Comparison of ENCODE assay signal across 18 cellular contexts in the genomic region with DNA sequence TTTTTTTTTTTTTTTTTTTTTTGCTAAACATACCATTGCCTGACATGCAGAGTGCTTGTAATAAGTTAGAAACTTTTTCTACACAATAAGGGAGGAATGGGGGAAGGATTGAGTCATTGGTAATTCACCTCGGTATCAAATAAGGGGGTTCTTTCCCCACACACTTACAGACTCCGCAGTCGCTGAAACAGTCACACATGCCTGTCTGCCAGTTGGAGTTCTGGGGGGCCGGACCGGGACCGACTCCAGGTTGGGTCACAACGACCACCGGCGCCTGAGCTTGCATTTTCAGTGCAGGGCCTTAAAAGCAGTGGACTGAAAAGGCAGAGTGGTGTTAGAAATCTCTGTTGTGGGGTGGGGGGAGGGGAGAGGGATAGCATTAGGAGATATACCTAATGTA. TPM values are rescaled to one million over a fixed set of nuclear protein-coding genes. Genes with fewer than 3 reads are reported as not detected.
DNase-seq lines count a peak whose midpoint lies in the region.
"Had no signal": no experiment of that assay in that cellular context is flagged by ENCODE, and none has a peak within 500 bp of the region (broad histone marks: within the 10 kb centered on the region; RNA-seq: fewer than 3 reads in every experiment).

No MANE protein-coding gene starts in this region.

- peak overlapping the region; percentile 32 for H3K4me3 ChIP-seq in CD8-positive, alpha-beta memory T cell (ENCODE audit: low read length)
- H3K4me3 ChIP-seq: hepatocyte, sigmoid colon had no signal

- peak overlapping the region in 5 of 8 donors; percentile 9 to 92 (median 79) for H3K27ac Mint-ChIP-seq in CD8-positive, alpha-beta memory T cell
- no peak overlapping the region for H3K27ac Mint-ChIP-seq in activated CD4-positive, alpha-beta T cell treated with anti-CD3 and anti-CD28 coated beads, Interleukin-2, amount 10 ng/mL, durations not matched to agents 7 days and 5 days
- H3K27ac Mint-ChIP-seq in activated naive CD8-positive, alpha-beta T cell = peak overlapping the region; percentile 96
- H3K27ac Mint-ChIP-seq: brain, HFFc6 had no signal

- no peaks in the 10 kb centered on the region for H3K9me3 Mint-ChIP-seq in CD8-positive, alpha-beta memory T cell
- no peaks in the 10 kb centered on the region for H3K9me3 Mint-ChIP-seq in activated CD4-positive, alpha-beta T cell treated with anti-CD3 and anti-CD28 coated beads, Interleukin-2, amount 10 ng/mL, durations not matched to agents 7 days and 5 days
- no peaks in the 10 kb centered on the region for H3K9me3 Mint-ChIP-seq in activated naive CD8-positive, alpha-beta T cell (ENCODE audit: low read depth)
- H3K9me3 Mint-ChIP-seq: activated T-helper 2 cell treated with anti-CD3 and anti-CD28 coated beads, Interferon-gamma antibody, Interleukin-2, Interleukin-4, amounts not matched to agents 10 μg/mL and 5 μg/mL and 100 μg/mL, durations not matched to agents 14 hours and 24 hours and 36 hours; brain; HFFc6 had no signal

- peaks cover 46% of the 10 kb centered on the region for H3K4me1 ChIP-seq in CD8-positive, alpha-beta memory T cell (ENCODE audit: insufficient read depth, low read length)

- peaks cover 47 to 76% (median 71%) of the 10 kb centered on the region in 3 donors for H3K4me1 Mint-ChIP-seq in CD8-positive, alpha-beta memory T cell
- peaks cover 61% of the 10 kb centered on the region for H3K4me1 Mint-ChIP-seq in activated CD4-positive, alpha-beta T cell treated with anti-CD3 and anti-CD28 coated beads, Interleukin-2, amount 10 ng/mL, durations not matched to agents 7 days and 5 days
- peaks cover 56% of the 10 kb centered on the region for H3K4me1 Mint-ChIP-seq in activated naive CD8-positive, alpha-beta T cell (ENCODE audit: low read depth)

- peaks cover 0 to 6% of the 10 kb centered on the region in 2 donors for H3K27me3 Mint-ChIP-seq in CD8-positive, alpha-beta memory T cell
- H3K27me3 Mint-ChIP-seq in activated CD4-positive, alpha-beta T cell treated with anti-CD3 and anti-CD28 coated beads, Interleukin-2, amount 10 ng/mL, durations not matched to agents 7 days and 5 days = no peaks in the 10 kb centered on the region
- no peaks in the 10 kb centered on the region for H3K27me3 Mint-ChIP-seq in activated naive CD8-positive, alpha-beta T cell

- H3K9me3 ChIP-seq in CD8-positive, alpha-beta memory T cell (ENCODE audit: low read length) = no peaks in the 10 kb centered on the region
- H3K9me3 ChIP-seq: sigmoid colon had no signal

- CTCF ChIA-PET in CD8-positive, alpha-beta memory T cell (lab: Charles Lee) = interaction anchor here (0.8 to 1.6 kb wide), 3 partner anchors 33 to 110 kb away, joined by 3 to 4 read pairs (median 3); no protein-coding TSS in a partner anchor
- CTCF ChIA-PET in activated CD4-positive, alpha-beta T cell treated with anti-CD3 and anti-CD28 coated beads, Interleukin-2, amount 10 ng/mL, durations not matched to agents 7 days and 5 days (lab: Charles Lee) = interaction anchor here (0.5 to 0.8 kb wide), 6 partner anchors 10 to 173 kb away, joined by 3 to 6 read pairs (median 4); no protein-coding TSS in a partner anchor

- POLR2A ChIA-PET in CD8-positive, alpha-beta memory T cell (lab: Charles Lee) = interaction anchor here (0.6 to 1.2 kb wide), 3 partner anchors 111 to 1382 kb away, joined by 4 to 5 read pairs (median 4); no protein-coding TSS in a partner anchor
- POLR2A ChIA-PET in activated CD4-positive, alpha-beta T cell treated with anti-CD3 and anti-CD28 coated beads, Interleukin-2, amount 10 ng/mL, durations not matched to agents 7 days and 5 days (lab: Charles Lee) = no interaction called here

- no peak overlapping the region for H3K27ac ChIP-seq in CD8-positive, alpha-beta memory T cell (ENCODE audit: low read depth, low read length)
- H3K27ac ChIP-seq: hepatocyte, sigmoid colon had no signal

- H3K36me3 Mint-ChIP-seq in CD8-positive, alpha-beta memory T cell = peaks cover 6 to 57% (median 17%) of the 10 kb centered on the region in 3 donors
- peaks cover 85% of the 10 kb centered on the region for H3K36me3 Mint-ChIP-seq in activated CD4-positive, alpha-beta T cell treated with anti-CD3 and anti-CD28 coated beads, Interleukin-2, amount 10 ng/mL, durations not matched to agents 7 days and 5 days (ENCODE audit: low read depth)
- peaks cover 15% of the 10 kb centered on the region for H3K36me3 Mint-ChIP-seq in activated naive CD8-positive, alpha-beta T cell
- H3K36me3 Mint-ChIP-seq: brain had no signal

- H3K27me3 ChIP-seq in CD8-positive, alpha-beta memory T cell (ENCODE audit: insufficient read depth, low read length, poor library complexity, severe bottlenecking) = no peaks in the 10 kb centered on the region
- H3K27me3 ChIP-seq: hepatocyte, sigmoid colon had no signal

- DNase-seq in CD8-positive, alpha-beta memory T cell = peak in 3 of 5 donors; percentile 7 to 34 (median 19)
- no peak for DNase-seq in activated CD4-positive, alpha-beta T cell treated with anti-CD3 and anti-CD28 coated beads, Interleukin-2, amount 10 ng/mL, durations not matched to agents 7 days and 5 days
- peak; percentile 36 for DNase-seq in stimulated activated CD4-positive, alpha-beta T cell treated with anti-CD3 and anti-CD28 coated beads, Interleukin-1b, Interleukin-23, amount 100 ng/mL, for 48 hours
- DNase-seq in NOMO-1 treated with DMSO at 0.1 percent for 48 hours (lab: John Stamatoyannopoulos, UW; ENCODE audit: unreplicated experiment) = no peak
- DNase-seq in NCI-H1092 treated with DMSO at 0.1 percent for 48 hours (lab: John Stamatoyannopoulos, UW) = no peak
- no peak for DNase-seq in germinal center (ENCODE audit: low spot score)
- no peak for DNase-seq in COLO668 (lab: John Stamatoyannopoulos, UW; ENCODE audit: unreplicated experiment)
- DNase-seq: HFFc6, IMR-90, kidney glomerular epithelial cell, NCI-H774, occipital lobe, RPMI8226, sigmoid colon had no signal

- H3K4me3 Mint-ChIP-seq in CD8-positive, alpha-beta memory T cell = peak overlapping the region; percentile 47 to 97 (median 66)
- peak overlapping the region; percentile 25 for H3K4me3 Mint-ChIP-seq in activated CD4-positive, alpha-beta T cell treated with anti-CD3 and anti-CD28 coated beads, Interleukin-2, amount 10 ng/mL, durations not matched to agents 7 days and 5 days
- peak overlapping the region; percentile 86 for H3K4me3 Mint-ChIP-seq in activated naive CD8-positive, alpha-beta T cell
- H3K4me3 Mint-ChIP-seq: HFFc6 had no signal

- H3K36me3 ChIP-seq in CD8-positive, alpha-beta memory T cell (ENCODE audit: insufficient read depth, low read length) = peaks cover 24% of the 10 kb centered on the region
- H3K36me3 ChIP-seq: sigmoid colon had no signal

RNA-seq across cellular contexts. Expression of a gene that starts 6.9 kb away (rescaled TPM):
- 10 to 100 TPM; 17.8 to 19.7 TPM for total RNA-seq in CD8-positive, alpha-beta memory T cell
- 550 TPM for polyA plus RNA-seq in CD8-positive, alpha-beta memory T cell
- total RNA-seq in activated CD4-positive, alpha-beta T cell treated with anti-CD3 and anti-CD28 coated beads, Interleukin-2, amount 10 ng/mL, durations not matched to agents 7 days and 5 days = 100 to 1,000 TPM; 395 to 418 TPM
- total RNA-seq: IMR-90 had no signal
- polyA plus RNA-seq: IMR-90 had no signal

Comparison
In these comparisons a context has a peak if more than half of its experiments do, and no peak if none do; other contexts are left out.
1. DNase-seq: peak in CD8-positive, alpha-beta memory T cell (3 of 5) and stimulated activated CD4-positive, alpha-beta T cell treated with anti-CD3 and anti-CD28 coated beads, Interleukin-1b, Interleukin-23, amount 100 ng/mL, for 48 hours (single experiment); none in activated CD4-positive, alpha-beta T cell treated with anti-CD3 and anti-CD28 coated beads, Interleukin-2, amount 10 ng/mL, durations not matched to agents 7 days and 5 days (single experiment), NOMO-1 treated with DMSO at 0.1 percent for 48 hours (single experiment), NCI-H1092 treated with DMSO at 0.1 percent for 48 hours (single experiment), germinal center (single experiment) and COLO668 (single experiment).
2. H3K4me3 Mint-ChIP-seq: peak in every context shown above with its lines; median percentile 86 in activated naive CD8-positive, alpha-beta T cell; 66 in CD8-positive, alpha-beta memory T cell; 25 in activated CD4-positive, alpha-beta T cell treated with anti-CD3 and anti-CD28 coated beads, Interleukin-2, amount 10 ng/mL, durations not matched to agents 7 days and 5 days.
3. RNA of a gene that starts 6.9 kb away (total RNA-seq): 395 to 418 TPM in activated CD4-positive, alpha-beta T cell treated with anti-CD3 and anti-CD28 coated beads, Interleukin-2, amount 10 ng/mL, durations not matched to agents 7 days and 5 days; 17.8 to 19.7 TPM in CD8-positive, alpha-beta memory T cell; every median in the first group is over 10 times any median in the second.